ENCODE assay signal across 13 cellular contexts in the genomic region with DNA sequence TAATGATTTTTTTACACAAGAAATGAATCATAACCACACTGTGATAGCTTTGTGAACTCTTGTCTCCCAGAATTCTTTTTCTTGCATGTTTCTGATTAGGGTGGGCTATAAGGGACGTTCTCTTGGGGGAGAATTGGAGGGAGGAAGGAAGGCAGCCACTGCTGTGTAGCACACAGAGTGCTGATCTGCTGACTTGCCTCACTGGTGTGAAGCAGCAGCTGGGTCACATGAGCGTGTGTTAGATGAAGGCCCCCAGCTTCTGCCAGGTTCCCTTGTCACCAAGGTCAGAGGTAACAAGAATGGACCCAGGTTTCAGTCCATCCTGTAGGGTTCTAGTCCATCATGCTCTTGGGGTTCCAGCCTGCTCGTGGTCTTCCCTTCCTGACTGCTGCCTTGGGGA.
DNase-seq lines count a peak whose midpoint lies in the region; ATAC-seq and TF ChIP-seq lines count a peak whose summit lies in the region.
"Had no signal": no experiment of that assay in that cellular context is flagged by ENCODE, and none has a peak within 500 bp of the region (broad histone marks: within the 10 kb centered on the region; RNA-seq: fewer than 3 reads in every experiment).

No MANE protein-coding gene starts in this region.

- no peaks in the 10 kb centered on the region for H3K36me3 ChIP-seq in endodermal cell (ENCODE audit: control insufficient read depth, insufficient read depth, low read length)
- H3K36me3 ChIP-seq in prostate gland: no peaks in the 10 kb centered on the region
- H3K36me3 ChIP-seq: BLaER1 treated with 17β-estradiol and CSF1 and Interleukin-3, amounts not matched to agents 10 nM and 100 nM; HAP-1 had no signal

- DNase-seq in cardiac septum (ENCODE audit: low spot score): peak; percentile 14
- DNase-seq in right cardiac atrium: no peak
- DNase-seq in endodermal cell: peak; percentile 19
- DNase-seq in prostate gland (ENCODE audit: low spot score): no peak
- DNase-seq in DMS79 treated with DMSO at 0.1 percent for 48 hours (lab: John Stamatoyannopoulos, UW): no peak
- no peak for DNase-seq in activated T-cell treated with anti-CD3 and anti-CD28 coated beads for 4 hours
- DNase-seq: ACHN; CD4-positive, CD25-positive, alpha-beta regulatory T cell; DMS53 had no signal

- TF ChIP-seq CTCF in endodermal cell (conservative IDR thresholded peaks at IDR 0.05) (no peak), prostate gland (IDR thresholded peaks at IDR 0.05) (no peak)

- ATAC-seq in right cardiac atrium: no peak
- ATAC-seq in GM19395 (IDR thresholded peaks at IDR 0.05; ENCODE audit: unreplicated experiment): no peak
- ATAC-seq: GM23338 had no signal

- peaks cover 31% of the 10 kb centered on the region for H3K27me3 Mint-ChIP-seq in endodermal cell (ENCODE audit: insufficient read depth)

- H3K27ac Mint-ChIP-seq in endodermal cell: no peak overlapping the region
- H3K27ac Mint-ChIP-seq: CD4-positive, CD25-positive, alpha-beta regulatory T cell; GM23338 had no signal

- no peak overlapping the region for H3K4me3 Mint-ChIP-seq in endodermal cell
- H3K4me3 Mint-ChIP-seq: CD4-positive, CD25-positive, alpha-beta regulatory T cell; GM23338 had no signal

- no peaks in the 10 kb centered on the region for H3K27me3 ChIP-seq in right cardiac atrium (ENCODE audit: control insufficient read depth, insufficient read depth)
- no peaks in the 10 kb centered on the region for H3K27me3 ChIP-seq in endodermal cell (ENCODE audit: control insufficient read depth, insufficient read depth, low read length, poor library complexity, severe bottlenecking)
- H3K27me3 ChIP-seq in prostate gland (replicated peaks; ENCODE audit: insufficient read depth): no peaks in the 10 kb centered on the region
- H3K27me3 ChIP-seq: BLaER1 treated with 17β-estradiol and CSF1 and Interleukin-3, amounts not matched to agents 10 nM and 100 nM had no signal

- intact Hi-C loops in cardiac septum (cut with DNase I): no loop called here
- intact Hi-C loops in right cardiac atrium (cut with DNase I): no loop called here
- intact Hi-C loops in prostate gland (cut with DNase I): no loop called here

- no peak overlapping the region for H3K9ac ChIP-seq in endodermal cell (ENCODE audit: extremely low read depth, low read length, poor library complexity, severe bottlenecking)
- H3K9ac ChIP-seq: BLaER1 treated with 17β-estradiol and CSF1 and Interleukin-3, amounts not matched to agents 10 nM and 100 nM had no signal

- H3K4me3 ChIP-seq in right cardiac atrium (ENCODE audit: low read length) (no peak overlapping the region), endodermal cell (ENCODE audit: low read length) (no peak overlapping the region), prostate gland (no peak overlapping the region)
- H3K4me3 ChIP-seq: BLaER1 treated with 17β-estradiol and CSF1 and Interleukin-3, amounts not matched to agents 10 nM and 100 nM; GM23338; HAP-1 had no signal

- no peak for TF ChIP-seq POLR2A in prostate gland (IDR thresholded peaks at IDR 0.05)

- H3K4me1 ChIP-seq in right cardiac atrium (ENCODE audit: control insufficient read depth, insufficient read depth, low read length): no peaks in the 10 kb centered on the region
- H3K4me1 ChIP-seq in endodermal cell (ENCODE audit: control insufficient read depth, insufficient read depth, low read length): no peaks in the 10 kb centered on the region
- H3K4me1 ChIP-seq in prostate gland (replicated peaks): peaks cover 12% of the 10 kb centered on the region
- H3K4me1 ChIP-seq: HAP-1 had no signal

- WGBS in right cardiac atrium: 79% methylated on average over 3 of the region's 3 CpGs
- WGBS in endodermal cell (ENCODE audit: insufficient coverage in 1 of 2, insufficient read length in 1 of 2), 2 experiments: 84 to 88% methylated on average over 3 of the region's 3 CpGs
- WGBS in prostate gland: 94% methylated on average over 3 of the region's 3 CpGs

- H3K9me3 ChIP-seq in right cardiac atrium (ENCODE audit: control insufficient read depth, low read length) (no peaks in the 10 kb centered on the region), endodermal cell (ENCODE audit: control insufficient read depth, low read length) (peaks cover 7% of the 10 kb centered on the region), prostate gland (no peaks in the 10 kb centered on the region)
- H3K9me3 ChIP-seq: HAP-1 had no signal

- H3K4me1 Mint-ChIP-seq in endodermal cell: no peaks in the 10 kb centered on the region
- H3K4me1 Mint-ChIP-seq: CD4-positive, CD25-positive, alpha-beta regulatory T cell had no signal

- H3K9me3 Mint-ChIP-seq in endodermal cell: peaks cover 7% of the 10 kb centered on the region
- H3K9me3 Mint-ChIP-seq: GM23338 had no signal

- H3K36me3 Mint-ChIP-seq in endodermal cell (ENCODE audit: low read depth): no peaks in the 10 kb centered on the region
- H3K36me3 Mint-ChIP-seq: CD4-positive, CD25-positive, alpha-beta regulatory T cell had no signal

- H3K27ac ChIP-seq in right cardiac atrium (ENCODE audit: low read length) (no peak overlapping the region), endodermal cell (ENCODE audit: low read depth, low read length) (no peak overlapping the region), prostate gland (peak overlapping the region; percentile 83 to 89)
- H3K27ac ChIP-seq: BLaER1 treated with 17β-estradiol and CSF1 and Interleukin-3, amounts not matched to agents 10 nM and 100 nM had no signal

Comparison
In these comparisons a context has a peak if more than half of its experiments do, and no peak if none do; other contexts are left out.
1. DNase-seq: peak in cardiac septum (single experiment) and endodermal cell (single experiment); none in right cardiac atrium (0 of 3), prostate gland (single experiment), DMS79 treated with DMSO at 0.1 percent for 48 hours (single experiment) and activated T-cell treated with anti-CD3 and anti-CD28 coated beads for 4 hours (single experiment).
2. H3K27ac ChIP-seq: peak in prostate gland (2 of 2); none in right cardiac atrium (single experiment) and endodermal cell (single experiment).